8 cellular contexts compared by ENCODE assay signal in the genomic region with DNA sequence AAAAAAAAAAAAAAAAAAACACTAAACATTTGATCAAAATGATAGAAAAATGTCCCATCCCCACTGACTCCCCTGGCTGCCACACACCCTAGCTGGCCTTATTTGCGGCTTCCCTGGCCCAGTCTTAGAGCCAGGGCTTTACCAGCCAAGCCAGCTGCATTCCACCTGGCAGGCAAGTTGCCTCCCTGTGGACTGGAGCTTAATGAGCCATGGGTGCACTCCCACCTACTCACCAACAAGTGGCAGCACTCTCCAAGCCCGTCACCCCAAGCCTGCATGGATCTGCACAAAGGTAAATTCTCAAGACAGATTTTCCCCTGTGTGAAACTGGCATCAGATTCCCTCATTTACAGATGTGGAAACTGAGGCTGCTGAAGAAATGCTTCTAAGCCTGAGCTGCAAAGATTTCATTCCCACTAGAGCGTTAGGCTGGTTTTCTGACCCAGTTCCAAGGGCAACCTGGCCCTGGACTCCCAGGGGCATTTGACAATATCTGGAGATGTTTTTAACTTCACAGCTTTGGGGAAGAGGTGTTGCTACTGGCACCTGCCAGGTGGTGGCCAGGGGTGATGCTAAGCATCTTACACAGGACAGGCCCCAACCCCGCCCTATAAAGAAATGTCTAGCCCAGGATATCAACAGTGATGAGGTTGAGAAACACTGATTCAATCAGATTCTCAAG. TPM values are rescaled to one million over a fixed set of nuclear protein-coding genes. Genes with fewer than 3 reads are reported as not detected.
A peak's percentile ranks its signal among the peaks of the same experiment; 100 is the strongest.
DNase-seq lines count a peak whose midpoint lies in the region; ATAC-seq and TF ChIP-seq lines count a peak whose summit lies in the region.

No MANE protein-coding gene starts in this region.

- intact Hi-C loops in left cardiac atrium (cut with DNase I) = no loop called here

- H3K9me3 ChIP-seq in BE2C = no peaks in the 10 kb centered on the region

- DNase-seq in BE2C (peak; percentile 79), KG1 (lab: John Stamatoyannopoulos, UW) (peak; percentile 2), RKO (ENCODE audit: low spot score) (peak; percentile 69), left cardiac atrium (no peak)
- peak; percentile 77 for DNase-seq in activated effector memory CD4-positive, alpha-beta T cell treated with anti-CD3 and anti-CD28 coated beads, Interleukin-2, amount 50 U/mL, for 16 hours
- peak; percentile 58 for DNase-seq in stimulated activated CD4-positive, alpha-beta T cell treated with anti-CD3 and anti-CD28 coated beads, Interleukin-4, amount 100 ng/mL, for 24 hours

- H3K4me1 ChIP-seq in BE2C = peaks cover 6% of the 10 kb centered on the region

- TF ChIP-seq CTCF in BE2C (IDR thresholded peaks at IDR 0.05; ENCODE audit: low read depth, low read length) = peak; percentile 77

- H3K4me3 ChIP-seq in BE2C (ENCODE audit: low read depth, low read length) = no peak overlapping the region

- H3K27me3 ChIP-seq in BE2C = no peaks in the 10 kb centered on the region

- ATAC-seq in GM18909 (IDR thresholded peaks at IDR 0.05; ENCODE audit: poor library complexity, unreplicated experiment) (peak; percentile 80), left cardiac atrium (peak; percentile 53 to 74), HG02798 (IDR thresholded peaks at IDR 0.05; ENCODE audit: poor library complexity, unreplicated experiment) (no peak)

- no peaks in the 10 kb centered on the region for H3K36me3 ChIP-seq in BE2C

RNA-seq across cellular contexts. Expression of gene VDAC1, which starts 21.9 kb away (rescaled TPM):
- 273 TPM for polyA plus RNA-seq in BE2C (2012; ENCODE audit: insufficient read depth, insufficient read length, low read depth)
- 100 to 1,000 TPM; 275 to 362 TPM for total RNA-seq in left cardiac atrium

RNA-seq across cellular contexts. Expression of gene C5orf15, which starts 58.2 kb away (rescaled TPM):
- polyA plus RNA-seq in BE2C (2012; ENCODE audit: insufficient read depth, insufficient read length, low read depth) = 84.6 TPM
- 10 to 100 TPM; 27.9 to 28.2 TPM for total RNA-seq in left cardiac atrium
